Comparison of ENCODE assay signal across 1 cellular context in the genomic region with DNA sequence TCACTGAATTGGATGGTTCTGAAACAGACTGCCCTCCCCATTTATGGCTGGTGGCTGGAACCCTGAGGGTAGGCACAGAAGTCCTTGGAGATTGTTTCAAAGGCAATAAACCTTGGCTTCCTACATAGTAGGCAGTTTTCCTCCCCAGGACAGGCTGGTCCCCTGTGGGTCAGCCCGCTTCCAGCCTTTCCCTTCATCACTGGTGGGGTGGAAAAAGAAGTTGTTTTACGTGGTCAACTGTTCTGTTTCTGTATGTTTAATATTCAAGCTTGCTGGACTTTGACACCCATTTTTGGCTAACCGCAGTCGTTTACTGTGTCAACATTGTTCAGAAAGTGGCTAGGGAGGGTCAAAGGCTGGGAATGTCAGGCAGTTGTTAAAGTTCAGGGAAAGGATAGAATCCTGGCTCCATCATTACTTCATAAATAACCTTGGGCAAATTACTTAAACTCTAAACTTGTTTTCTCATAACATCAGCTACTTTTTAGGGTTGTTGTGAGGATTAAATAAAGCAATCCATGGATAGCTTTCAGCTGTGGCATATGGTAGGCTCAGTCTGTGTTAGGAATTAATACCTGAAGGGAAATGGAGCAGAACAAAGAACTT.
TF ChIP-seq lines count a peak whose summit lies in the region.

No MANE protein-coding gene starts in this region.

TF ChIP-seq in HEK293, 187 proteins besides CTCF, POLR2A, EP300 and RAD21 (continued from another document):
- TF ChIP-seq, protein P1, sequence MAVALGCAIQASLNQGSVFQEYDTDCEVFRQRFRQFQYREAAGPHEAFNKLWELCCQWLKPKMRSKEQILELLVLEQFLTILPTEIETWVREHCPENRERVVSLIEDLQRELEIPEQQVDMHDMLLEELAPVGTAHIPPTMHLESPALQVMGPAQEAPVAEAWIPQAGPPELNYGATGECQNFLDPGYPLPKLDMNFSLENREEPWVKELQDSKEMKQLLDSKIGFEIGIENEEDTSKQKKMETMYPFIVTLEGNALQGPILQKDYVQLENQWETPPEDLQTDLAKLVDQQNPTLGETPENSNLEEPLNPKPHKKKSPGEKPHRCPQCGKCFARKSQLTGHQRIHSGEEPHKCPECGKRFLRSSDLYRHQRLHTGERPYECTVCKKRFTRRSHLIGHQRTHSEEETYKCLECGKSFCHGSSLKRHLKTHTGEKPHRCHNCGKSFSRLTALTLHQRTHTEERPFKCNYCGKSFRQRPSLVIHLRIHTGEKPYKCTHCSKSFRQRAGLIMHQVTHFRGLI (tag by site-specific recombination; IDR thresholded peaks at IDR 0.05), result no peak
- TF ChIP-seq KLF10 (tag by site-specific recombination; IDR thresholded peaks at IDR 0.05) (no peak), OSR2 (tag by site-specific recombination; IDR thresholded peaks at IDR 0.05) (peak; percentile 87), ZEB2 (tag by site-specific recombination; IDR thresholded peaks at IDR 0.05) (no peak), ZBTB6 (tag by site-specific recombination; IDR thresholded peaks at IDR 0.05) (no peak), ZNF140 (tag by site-specific recombination; IDR thresholded peaks at IDR 0.05) (no peak), ZFP41 (tag by site-specific recombination; IDR thresholded peaks at IDR 0.05; ENCODE audit: borderline replicate concordance) (no peak), ZXDB (tag by site-specific recombination; IDR thresholded peaks at IDR 0.05) (no peak), ZNF692 (tag by site-specific recombination; IDR thresholded peaks at IDR 0.05) (peak; percentile 81; the same call in 1 of the 2 replicates), SP2 (tag by site-specific recombination; IDR thresholded peaks at IDR 0.05) (no peak), ZSCAN23 (tag by site-specific recombination; IDR thresholded peaks at IDR 0.05) (no peak), ZNF24 (tag by site-specific recombination; IDR thresholded peaks at IDR 0.05) (no peak), FEZF1 (tag by site-specific recombination; IDR thresholded peaks at IDR 0.05) (0 out of 2 replicates have a peak, but pooled peaks have one; percentile 33), ZNF202 (tag by site-specific recombination; IDR thresholded peaks at IDR 0.05; ENCODE audit: borderline replicate concordance) (no peak), TRIM28 (IDR thresholded peaks at IDR 0.05; ENCODE audit: borderline replicate concordance, low read length) (no peak), WT1 (tag by site-specific recombination; IDR thresholded peaks at IDR 0.05) (peak; percentile 69), REST (tag by site-specific recombination; IDR thresholded peaks at IDR 0.05) (no peak), ZFP69B (tag by site-specific recombination; IDR thresholded peaks at IDR 0.05) (peak; percentile 83), ZNF341 (tag by site-specific recombination; IDR thresholded peaks at IDR 0.05; ENCODE audit: low read depth) (peak; percentile 56), ZNF169 (tag by site-specific recombination; IDR thresholded peaks at IDR 0.05) (no peak), ZNF596 (tag by site-specific recombination; IDR thresholded peaks at IDR 0.05) (no peak), ZNF510 (tag by site-specific recombination; IDR thresholded peaks at IDR 0.05; ENCODE audit: insufficient replicate concordance) (no peak), ZNF747 (tag by site-specific recombination; IDR thresholded peaks at IDR 0.05) (no peak), BCL11B (tag by site-specific recombination; IDR thresholded peaks at IDR 0.05; ENCODE audit: low read depth) (no peak), ZIC2 (tag by site-specific recombination; IDR thresholded peaks at IDR 0.05) (peak; percentile 20; the same call in 1 of the 2 replicates), ZNF623 (tag by site-specific recombination; IDR thresholded peaks at IDR 0.05) (no peak), HOXD13 (CRISPR knock-in tag; IDR thresholded peaks at IDR 0.05; ENCODE audit: borderline replicate concordance) (no peak), ZNF311 (tag by site-specific recombination; IDR thresholded peaks at IDR 0.05; ENCODE audit: borderline replicate concordance) (no peak), ZNF555 (tag by site-specific recombination; conservative IDR thresholded peaks at IDR 0.05) (no peak), GFI1B (tag by site-specific recombination; IDR thresholded peaks at IDR 0.05) (no peak), ZNF514 (tag by site-specific recombination; IDR thresholded peaks at IDR 0.05) (no peak), ZNF549 (tag by site-specific recombination; IDR thresholded peaks at IDR 0.05) (no peak), GLIS1 (tag by site-specific recombination; IDR thresholded peaks at IDR 0.05) (peak; percentile 35; the same call in 1 of the 2 replicates), EGR2 (tag by site-specific recombination; IDR thresholded peaks at IDR 0.05; ENCODE audit: low read depth) (no peak), SCRT2 (tag by site-specific recombination; IDR thresholded peaks at IDR 0.05) (no peak)
- TF ChIP-seq, protein P2, sequence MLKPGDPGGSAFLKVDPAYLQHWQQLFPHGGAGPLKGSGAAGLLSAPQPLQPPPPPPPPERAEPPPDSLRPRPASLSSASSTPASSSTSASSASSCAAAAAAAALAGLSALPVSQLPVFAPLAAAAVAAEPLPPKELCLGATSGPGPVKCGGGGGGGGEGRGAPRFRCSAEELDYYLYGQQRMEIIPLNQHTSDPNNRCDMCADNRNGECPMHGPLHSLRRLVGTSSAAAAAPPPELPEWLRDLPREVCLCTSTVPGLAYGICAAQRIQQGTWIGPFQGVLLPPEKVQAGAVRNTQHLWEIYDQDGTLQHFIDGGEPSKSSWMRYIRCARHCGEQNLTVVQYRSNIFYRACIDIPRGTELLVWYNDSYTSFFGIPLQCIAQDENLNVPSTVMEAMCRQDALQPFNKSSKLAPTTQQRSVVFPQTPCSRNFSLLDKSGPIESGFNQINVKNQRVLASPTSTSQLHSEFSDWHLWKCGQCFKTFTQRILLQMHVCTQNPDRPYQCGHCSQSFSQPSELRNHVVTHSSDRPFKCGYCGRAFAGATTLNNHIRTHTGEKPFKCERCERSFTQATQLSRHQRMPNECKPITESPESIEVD (tag by site-specific recombination; IDR thresholded peaks at IDR 0.05), result peak; percentile 76
- TF ChIP-seq, protein P3, sequence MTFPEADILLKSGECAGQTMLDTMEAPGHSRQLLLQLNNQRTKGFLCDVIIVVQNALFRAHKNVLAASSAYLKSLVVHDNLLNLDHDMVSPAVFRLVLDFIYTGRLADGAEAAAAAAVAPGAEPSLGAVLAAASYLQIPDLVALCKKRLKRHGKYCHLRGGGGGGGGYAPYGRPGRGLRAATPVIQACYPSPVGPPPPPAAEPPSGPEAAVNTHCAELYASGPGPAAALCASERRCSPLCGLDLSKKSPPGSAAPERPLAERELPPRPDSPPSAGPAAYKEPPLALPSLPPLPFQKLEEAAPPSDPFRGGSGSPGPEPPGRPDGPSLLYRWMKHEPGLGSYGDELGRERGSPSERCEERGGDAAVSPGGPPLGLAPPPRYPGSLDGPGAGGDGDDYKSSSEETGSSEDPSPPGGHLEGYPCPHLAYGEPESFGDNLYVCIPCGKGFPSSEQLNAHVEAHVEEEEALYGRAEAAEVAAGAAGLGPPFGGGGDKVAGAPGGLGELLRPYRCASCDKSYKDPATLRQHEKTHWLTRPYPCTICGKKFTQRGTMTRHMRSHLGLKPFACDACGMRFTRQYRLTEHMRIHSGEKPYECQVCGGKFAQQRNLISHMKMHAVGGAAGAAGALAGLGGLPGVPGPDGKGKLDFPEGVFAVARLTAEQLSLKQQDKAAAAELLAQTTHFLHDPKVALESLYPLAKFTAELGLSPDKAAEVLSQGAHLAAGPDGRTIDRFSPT (tag by site-specific recombination; IDR thresholded peaks at IDR 0.05), result no peak
- TF ChIP-seq, protein P4, sequence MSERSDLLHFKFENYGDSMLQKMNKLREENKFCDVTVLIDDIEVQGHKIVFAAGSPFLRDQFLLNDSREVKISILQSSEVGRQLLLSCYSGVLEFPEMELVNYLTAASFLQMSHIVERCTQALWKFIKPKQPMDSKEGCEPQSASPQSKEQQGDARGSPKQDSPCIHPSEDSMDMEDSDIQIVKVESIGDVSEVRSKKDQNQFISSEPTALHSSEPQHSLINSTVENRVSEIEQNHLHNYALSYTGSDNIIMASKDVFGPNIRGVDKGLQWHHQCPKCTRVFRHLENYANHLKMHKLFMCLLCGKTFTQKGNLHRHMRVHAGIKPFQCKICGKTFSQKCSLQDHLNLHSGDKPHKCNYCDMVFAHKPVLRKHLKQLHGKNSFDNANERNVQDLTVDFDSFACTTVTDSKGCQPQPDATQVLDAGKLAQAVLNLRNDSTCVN (tag by site-specific recombination; optimal IDR thresholded peaks at IDR 0.05), result no peak
- TF ChIP-seq, protein P5, sequence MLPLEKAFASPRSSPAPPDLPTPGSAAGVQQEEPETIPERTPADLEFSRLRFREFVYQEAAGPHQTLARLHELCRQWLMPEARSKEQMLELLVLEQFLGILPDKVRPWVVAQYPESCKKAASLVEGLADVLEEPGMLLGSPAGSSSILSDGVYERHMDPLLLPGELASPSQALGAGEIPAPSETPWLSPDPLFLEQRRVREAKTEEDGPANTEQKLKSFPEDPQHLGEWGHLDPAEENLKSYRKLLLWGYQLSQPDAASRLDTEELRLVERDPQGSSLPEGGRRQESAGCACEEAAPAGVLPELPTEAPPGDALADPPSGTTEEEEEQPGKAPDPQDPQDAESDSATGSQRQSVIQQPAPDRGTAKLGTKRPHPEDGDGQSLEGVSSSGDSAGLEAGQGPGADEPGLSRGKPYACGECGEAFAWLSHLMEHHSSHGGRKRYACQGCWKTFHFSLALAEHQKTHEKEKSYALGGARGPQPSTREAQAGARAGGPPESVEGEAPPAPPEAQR (tag by site-specific recombination; IDR thresholded peaks at IDR 0.05), result no peak
